11 cellular contexts compared by ENCODE assay signal in the genomic region with DNA sequence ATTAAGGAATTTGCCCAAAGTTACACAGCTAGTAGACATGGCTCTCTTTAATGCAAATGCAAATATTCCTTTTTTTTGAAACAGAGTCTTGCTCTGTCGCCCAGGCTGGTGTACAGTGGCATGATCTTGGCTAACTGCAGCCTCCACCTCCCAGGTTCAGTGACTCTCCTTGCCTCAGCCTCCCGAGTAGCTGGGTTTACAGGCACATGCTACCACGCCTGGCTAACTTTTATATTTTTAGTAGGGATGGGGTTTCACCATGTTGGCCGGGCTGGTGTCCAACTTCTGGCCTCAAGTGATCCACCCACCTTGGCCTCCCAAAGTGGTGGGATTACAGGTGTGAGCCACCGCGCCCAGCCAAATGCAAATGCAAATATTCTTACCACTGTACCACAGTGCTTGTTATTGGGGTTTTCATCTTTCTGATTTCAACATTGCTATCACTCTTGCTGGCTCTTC. TPM values are rescaled to one million over a fixed set of nuclear protein-coding genes. Genes with fewer than 3 reads are reported as not detected.
A peak's percentile ranks its signal among the peaks of the same experiment; 100 is the strongest.
DNase-seq lines count a peak whose midpoint lies in the region; ATAC-seq and TF ChIP-seq lines count a peak whose summit lies in the region.
"Had no signal": no experiment of that assay in that cellular context is flagged by ENCODE, and none has a peak within 500 bp of the region (broad histone marks: within the 10 kb centered on the region; RNA-seq: fewer than 3 reads in every experiment).

No MANE protein-coding gene starts in this region.

- no peak for ATAC-seq in HG02798 (IDR thresholded peaks at IDR 0.05; ENCODE audit: poor library complexity, unreplicated experiment)
- ATAC-seq in HG03520 (IDR thresholded peaks at IDR 0.05; ENCODE audit: unreplicated experiment): no peak
- ATAC-seq: activated CD4-positive, alpha-beta T cell treated with anti-CD3 and anti-CD28 coated beads for 36 hours had no signal

- peaks cover 44% of the 10 kb centered on the region for H3K4me1 Mint-ChIP-seq in progenitor cell of endocrine pancreas (ENCODE audit: low read depth)
- peaks cover 5 to 11% (median 6%) of the 10 kb centered on the region in 4 donors for H3K4me1 Mint-ChIP-seq in CD4-positive, alpha-beta memory T cell

- peaks cover 1% of the 10 kb centered on the region for H3K36me3 Mint-ChIP-seq in progenitor cell of endocrine pancreas (ENCODE audit: insufficient read depth)
- no peaks in the 10 kb centered on the region for H3K36me3 Mint-ChIP-seq in CD4-positive, alpha-beta memory T cell

- H3K27ac Mint-ChIP-seq in progenitor cell of endocrine pancreas: peak overlapping the region; percentile 52
- H3K27ac Mint-ChIP-seq in CD4-positive, alpha-beta memory T cell: no peak overlapping the region
- H3K27ac Mint-ChIP-seq: activated CD4-positive, alpha-beta T cell treated with anti-CD3 and anti-CD28 coated beads for 36 hours; CD4-positive, alpha-beta T cell had no signal

- no peaks in the 10 kb centered on the region for H3K9me3 ChIP-seq in BE2C
- no peaks in the 10 kb centered on the region for H3K9me3 ChIP-seq in CD4-positive, alpha-beta memory T cell (ENCODE audit: control insufficient read depth in 1 of 2, low read length in 2 of 2)

- H3K9me3 Mint-ChIP-seq in progenitor cell of endocrine pancreas (ENCODE audit: low read depth): no peaks in the 10 kb centered on the region
- no peaks in the 10 kb centered on the region for H3K9me3 Mint-ChIP-seq in CD4-positive, alpha-beta memory T cell
- H3K9me3 Mint-ChIP-seq: CD4-positive, alpha-beta T cell had no signal

- DNase-seq in BE2C: no peak
- DNase-seq in RPMI8226: peak; percentile 33
- DNase-seq in fibroblast of pulmonary artery (ENCODE audit: low read depth): no peak
- no peak for DNase-seq in progenitor cell of endocrine pancreas (ENCODE audit: low spot score, unreplicated experiment)
- no peak for DNase-seq in NCI-H187 treated with DMSO at 0.1 percent for 48 hours (lab: John Stamatoyannopoulos, UW)
- DNase-seq in CD4-positive, alpha-beta memory T cell: no peak
- DNase-seq: activated CD4-positive, alpha-beta T cell treated with anti-CD3 and anti-CD28 coated beads for 36 hours; brain microvascular endothelial cell; CD4-positive, alpha-beta T cell had no signal

- H3K27me3 ChIP-seq in BE2C: no peaks in the 10 kb centered on the region
- no peaks in the 10 kb centered on the region for H3K27me3 ChIP-seq in CD4-positive, alpha-beta memory T cell (ENCODE audit: insufficient read depth, low read length)
- H3K27me3 ChIP-seq: brain microvascular endothelial cell had no signal

- no peaks in the 10 kb centered on the region for H3K27me3 Mint-ChIP-seq in progenitor cell of endocrine pancreas
- no peaks in the 10 kb centered on the region for H3K27me3 Mint-ChIP-seq in CD4-positive, alpha-beta memory T cell
- H3K27me3 Mint-ChIP-seq: CD4-positive, alpha-beta T cell had no signal

- H3K36me3 ChIP-seq in BE2C: peaks cover 60% of the 10 kb centered on the region
- no peaks in the 10 kb centered on the region for H3K36me3 ChIP-seq in CD4-positive, alpha-beta memory T cell (ENCODE audit: insufficient read depth, low read length)
- H3K36me3 ChIP-seq: brain microvascular endothelial cell had no signal

- no peak overlapping the region for H3K27ac ChIP-seq in CD4-positive, alpha-beta memory T cell (ENCODE audit: low read depth, low read length)
- H3K27ac ChIP-seq: brain microvascular endothelial cell had no signal

- CTCF ChIA-PET in CD4-positive, alpha-beta memory T cell (lab: Charles Lee; ENCODE audit: partially characterized antibody): no interaction called here

- H3K4me3 Mint-ChIP-seq in progenitor cell of endocrine pancreas (ENCODE audit: low read depth): no peak overlapping the region
- H3K4me3 Mint-ChIP-seq in CD4-positive, alpha-beta memory T cell: no peak overlapping the region
- H3K4me3 Mint-ChIP-seq: activated CD4-positive, alpha-beta T cell treated with anti-CD3 and anti-CD28 coated beads for 36 hours; CD4-positive, alpha-beta T cell had no signal

- peaks cover 9% of the 10 kb centered on the region for H3K4me1 ChIP-seq in BE2C
- peaks cover 9% of the 10 kb centered on the region for H3K4me1 ChIP-seq in CD4-positive, alpha-beta memory T cell (ENCODE audit: insufficient read depth, low read length)

- no peak for TF ChIP-seq CTCF in BE2C (IDR thresholded peaks at IDR 0.05; ENCODE audit: low read depth, low read length)
- TF ChIP-seq CTCF in fibroblast of pulmonary artery (IDR thresholded peaks at IDR 0.05; ENCODE audit: low read length, missing control alignments): no peak
- TF ChIP-seq CTCF in progenitor cell of endocrine pancreas (IDR thresholded peaks at IDR 0.05; ENCODE audit: unreplicated experiment): no peak

- intact Hi-C loops in CD4-positive, alpha-beta memory T cell (cut with micrococcal nuclease): no loop called here

- H3K4me3 ChIP-seq in BE2C (ENCODE audit: low read depth, low read length) (peak overlapping the region; percentile 98), fibroblast of pulmonary artery (replicated peaks; ENCODE audit: low read depth, low read length) (peak overlapping the region; percentile 88)
- no peak overlapping the region for H3K4me3 ChIP-seq in CD4-positive, alpha-beta memory T cell (ENCODE audit: low read length in 2 of 2)

- POLR2A ChIA-PET in CD4-positive, alpha-beta memory T cell (lab: Charles Lee; ENCODE audit: partially characterized antibody): no interaction called here

RNA-seq across cellular contexts. Expression of a gene that starts 24.5 kb away (rescaled TPM):
- polyA plus RNA-seq in BE2C (2012; ENCODE audit: insufficient read depth, insufficient read length, low read depth): not detected
- total RNA-seq in progenitor cell of endocrine pancreas: not detected in 2 replicates
- total RNA-seq in CD4-positive, alpha-beta memory T cell: not detected
- not detected for polyA plus RNA-seq in CD4-positive, alpha-beta memory T cell
- total RNA-seq: activated CD4-positive, alpha-beta T cell treated with anti-CD3 and anti-CD28 coated beads for 36 hours; CD4-positive, alpha-beta T cell had no signal

Comparison
In these comparisons a context has a peak if more than half of its experiments do, and no peak if none do; other contexts are left out.
1. H3K4me3 ChIP-seq: peak in BE2C (single experiment) and fibroblast of pulmonary artery (single experiment); none in CD4-positive, alpha-beta memory T cell (0 of 2).